ENCODE assay signal across 1 cellular context in the genomic region with DNA sequence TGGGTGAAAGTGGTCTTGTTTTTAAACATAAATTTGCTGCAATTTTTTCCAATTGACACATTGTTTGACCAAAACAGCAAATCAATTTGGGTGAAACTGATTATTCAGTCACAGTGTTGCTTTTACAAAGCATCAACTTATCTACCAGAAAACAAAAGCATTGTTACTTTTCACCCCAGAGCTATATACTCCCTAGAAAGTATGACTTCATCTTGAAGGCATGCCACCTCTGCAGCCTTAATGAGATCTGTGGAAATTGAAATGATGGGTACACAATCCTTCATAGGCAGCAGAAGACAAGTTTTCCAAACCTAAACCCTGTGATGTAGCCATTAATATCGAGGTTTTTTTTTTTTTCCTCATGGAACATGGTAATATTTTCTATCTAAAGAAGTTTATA.
TF ChIP-seq lines count a peak whose summit lies in the region.

No MANE protein-coding gene starts in this region.

TF ChIP-seq in H1, 55 proteins besides CTCF, POLR2A, EP300 and RAD21:
- no peak for TF ChIP-seq KDM5A (IDR thresholded peaks at IDR 0.05; ENCODE audit: low read length)
- no peak for TF ChIP-seq MAFK (IDR thresholded peaks at IDR 0.05; ENCODE audit: low read depth, low read length)
- TF ChIP-seq SP1 (IDR thresholded peaks at IDR 0.05; ENCODE audit: low read depth, low read length) = no peak
- TF ChIP-seq RNF2 (IDR thresholded peaks at IDR 0.05; ENCODE audit: borderline replicate concordance, low read depth, low read length, missing control alignments, poor library complexity, severe bottlenecking) = no peak
- TF ChIP-seq ZNF274 (IDR thresholded peaks at IDR 0.05; ENCODE audit: borderline replicate concordance, extremely low read depth, low read length) = no peak
- TF ChIP-seq BCL11A (IDR thresholded peaks at IDR 0.05; ENCODE audit: low read depth in 2 of 2, low read length in 2 of 2) = no peak
- no peak for TF ChIP-seq FOSL1 (IDR thresholded peaks at IDR 0.05; ENCODE audit: insufficient read depth, low read depth, low read length)
- TF ChIP-seq, protein P1, sequence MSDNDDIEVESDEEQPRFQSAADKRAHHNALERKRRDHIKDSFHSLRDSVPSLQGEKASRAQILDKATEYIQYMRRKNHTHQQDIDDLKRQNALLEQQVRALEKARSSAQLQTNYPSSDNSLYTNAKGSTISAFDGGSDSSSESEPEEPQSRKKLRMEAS (IDR thresholded peaks at IDR 0.05) = no peak
- no peak for TF ChIP-seq TAF7 (optimal IDR thresholded peaks at IDR 0.05; ENCODE audit: borderline replicate concordance, low read depth, low read length)
- TF ChIP-seq SRF (IDR thresholded peaks at IDR 0.05; ENCODE audit: low read depth, low read length) = no peak
- TF ChIP-seq GABPA (IDR thresholded peaks at IDR 0.05; ENCODE audit: borderline replicate concordance, insufficient read depth, low read length) = no peak
- peak; percentile 41; the same call in 1 of the 2 replicates for TF ChIP-seq JUND (IDR thresholded peaks at IDR 0.05; ENCODE audit: low read length)
- TF ChIP-seq SUZ12 (IDR thresholded peaks at IDR 0.05; ENCODE audit: low read length) = no peak
- TF ChIP-seq, protein P2, sequence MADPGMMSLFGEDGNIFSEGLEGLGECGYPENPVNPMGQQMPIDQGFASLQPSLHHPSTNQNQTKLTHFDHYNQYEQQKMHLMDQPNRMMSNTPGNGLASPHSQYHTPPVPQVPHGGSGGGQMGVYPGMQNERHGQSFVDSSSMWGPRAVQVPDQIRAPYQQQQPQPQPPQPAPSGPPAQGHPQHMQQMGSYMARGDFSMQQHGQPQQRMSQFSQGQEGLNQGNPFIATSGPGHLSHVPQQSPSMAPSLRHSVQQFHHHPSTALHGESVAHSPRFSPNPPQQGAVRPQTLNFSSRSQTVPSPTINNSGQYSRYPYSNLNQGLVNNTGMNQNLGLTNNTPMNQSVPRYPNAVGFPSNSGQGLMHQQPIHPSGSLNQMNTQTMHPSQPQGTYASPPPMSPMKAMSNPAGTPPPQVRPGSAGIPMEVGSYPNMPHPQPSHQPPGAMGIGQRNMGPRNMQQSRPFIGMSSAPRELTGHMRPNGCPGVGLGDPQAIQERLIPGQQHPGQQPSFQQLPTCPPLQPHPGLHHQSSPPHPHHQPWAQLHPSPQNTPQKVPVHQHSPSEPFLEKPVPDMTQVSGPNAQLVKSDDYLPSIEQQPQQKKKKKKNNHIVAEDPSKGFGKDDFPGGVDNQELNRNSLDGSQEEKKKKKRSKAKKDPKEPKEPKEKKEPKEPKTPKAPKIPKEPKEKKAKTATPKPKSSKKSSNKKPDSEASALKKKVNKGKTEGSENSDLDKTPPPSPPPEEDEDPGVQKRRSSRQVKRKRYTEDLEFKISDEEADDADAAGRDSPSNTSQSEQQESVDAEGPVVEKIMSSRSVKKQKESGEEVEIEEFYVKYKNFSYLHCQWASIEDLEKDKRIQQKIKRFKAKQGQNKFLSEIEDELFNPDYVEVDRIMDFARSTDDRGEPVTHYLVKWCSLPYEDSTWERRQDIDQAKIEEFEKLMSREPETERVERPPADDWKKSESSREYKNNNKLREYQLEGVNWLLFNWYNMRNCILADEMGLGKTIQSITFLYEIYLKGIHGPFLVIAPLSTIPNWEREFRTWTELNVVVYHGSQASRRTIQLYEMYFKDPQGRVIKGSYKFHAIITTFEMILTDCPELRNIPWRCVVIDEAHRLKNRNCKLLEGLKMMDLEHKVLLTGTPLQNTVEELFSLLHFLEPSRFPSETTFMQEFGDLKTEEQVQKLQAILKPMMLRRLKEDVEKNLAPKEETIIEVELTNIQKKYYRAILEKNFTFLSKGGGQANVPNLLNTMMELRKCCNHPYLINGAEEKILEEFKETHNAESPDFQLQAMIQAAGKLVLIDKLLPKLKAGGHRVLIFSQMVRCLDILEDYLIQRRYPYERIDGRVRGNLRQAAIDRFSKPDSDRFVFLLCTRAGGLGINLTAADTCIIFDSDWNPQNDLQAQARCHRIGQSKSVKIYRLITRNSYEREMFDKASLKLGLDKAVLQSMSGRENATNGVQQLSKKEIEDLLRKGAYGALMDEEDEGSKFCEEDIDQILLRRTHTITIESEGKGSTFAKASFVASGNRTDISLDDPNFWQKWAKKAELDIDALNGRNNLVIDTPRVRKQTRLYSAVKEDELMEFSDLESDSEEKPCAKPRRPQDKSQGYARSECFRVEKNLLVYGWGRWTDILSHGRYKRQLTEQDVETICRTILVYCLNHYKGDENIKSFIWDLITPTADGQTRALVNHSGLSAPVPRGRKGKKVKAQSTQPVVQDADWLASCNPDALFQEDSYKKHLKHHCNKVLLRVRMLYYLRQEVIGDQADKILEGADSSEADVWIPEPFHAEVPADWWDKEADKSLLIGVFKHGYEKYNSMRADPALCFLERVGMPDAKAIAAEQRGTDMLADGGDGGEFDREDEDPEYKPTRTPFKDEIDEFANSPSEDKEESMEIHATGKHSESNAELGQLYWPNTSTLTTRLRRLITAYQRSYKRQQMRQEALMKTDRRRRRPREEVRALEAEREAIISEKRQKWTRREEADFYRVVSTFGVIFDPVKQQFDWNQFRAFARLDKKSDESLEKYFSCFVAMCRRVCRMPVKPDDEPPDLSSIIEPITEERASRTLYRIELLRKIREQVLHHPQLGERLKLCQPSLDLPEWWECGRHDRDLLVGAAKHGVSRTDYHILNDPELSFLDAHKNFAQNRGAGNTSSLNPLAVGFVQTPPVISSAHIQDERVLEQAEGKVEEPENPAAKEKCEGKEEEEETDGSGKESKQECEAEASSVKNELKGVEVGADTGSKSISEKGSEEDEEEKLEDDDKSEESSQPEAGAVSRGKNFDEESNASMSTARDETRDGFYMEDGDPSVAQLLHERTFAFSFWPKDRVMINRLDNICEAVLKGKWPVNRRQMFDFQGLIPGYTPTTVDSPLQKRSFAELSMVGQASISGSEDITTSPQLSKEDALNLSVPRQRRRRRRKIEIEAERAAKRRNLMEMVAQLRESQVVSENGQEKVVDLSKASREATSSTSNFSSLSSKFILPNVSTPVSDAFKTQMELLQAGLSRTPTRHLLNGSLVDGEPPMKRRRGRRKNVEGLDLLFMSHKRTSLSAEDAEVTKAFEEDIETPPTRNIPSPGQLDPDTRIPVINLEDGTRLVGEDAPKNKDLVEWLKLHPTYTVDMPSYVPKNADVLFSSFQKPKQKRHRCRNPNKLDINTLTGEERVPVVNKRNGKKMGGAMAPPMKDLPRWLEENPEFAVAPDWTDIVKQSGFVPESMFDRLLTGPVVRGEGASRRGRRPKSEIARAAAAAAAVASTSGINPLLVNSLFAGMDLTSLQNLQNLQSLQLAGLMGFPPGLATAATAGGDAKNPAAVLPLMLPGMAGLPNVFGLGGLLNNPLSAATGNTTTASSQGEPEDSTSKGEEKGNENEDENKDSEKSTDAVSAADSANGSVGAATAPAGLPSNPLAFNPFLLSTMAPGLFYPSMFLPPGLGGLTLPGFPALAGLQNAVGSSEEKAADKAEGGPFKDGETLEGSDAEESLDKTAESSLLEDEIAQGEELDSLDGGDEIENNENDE (IDR thresholded peaks at IDR 0.05; ENCODE audit: insufficient replicate concordance, low read length) = no peak
- TF ChIP-seq JUN (IDR thresholded peaks at IDR 0.05; ENCODE audit: low read depth, low read length) = peak; percentile 50; the same call in 1 of the 2 replicates
